ENCODE assay signal across 12 cellular contexts in genomic region chr21:37459575-37459974, GRCh38.
DNase-seq lines count a peak whose midpoint lies in the region; ATAC-seq and TF ChIP-seq lines count a peak whose summit lies in the region.
"Had no signal": no experiment of that assay in that cellular context is flagged by ENCODE, and none has a peak within 500 bp of the region (broad histone marks: within the 10 kb centered on the region; RNA-seq: fewer than 3 reads in every experiment).

No MANE protein-coding gene starts in this region.

- peaks cover 89% of the 10 kb centered on the region for H3K4me1 ChIP-seq in CD4-positive, alpha-beta memory T cell (ENCODE audit: insufficient read depth, low read length)
- H3K4me1 ChIP-seq in Karpas-422 (ENCODE audit: low read length), result peaks cover 77% of the 10 kb centered on the region

- CTCF ChIA-PET in CD4-positive, alpha-beta memory T cell (lab: Charles Lee; ENCODE audit: partially characterized antibody), result no interaction called here

- H3K27me3 ChIP-seq in CD4-positive, alpha-beta memory T cell (ENCODE audit: insufficient read depth, low read length), result no peaks in the 10 kb centered on the region
- H3K27me3 ChIP-seq in Karpas-422 (ENCODE audit: low read length), result no peaks in the 10 kb centered on the region

- H3K4me2 ChIP-seq in Karpas-422 (ENCODE audit: low read depth, low read length, poor library complexity, severe bottlenecking), result peak overlapping the region; percentile 15

- H3K27ac Mint-ChIP-seq in CD4-positive, alpha-beta memory T cell, result peak overlapping the region in 6 of 7 donors; percentile 9 to 74 (median 69)
- H3K27ac Mint-ChIP-seq in naive thymus-derived CD8-positive, alpha-beta T cell, result peak overlapping the region in 9 of 10 donors; percentile 43 to 95 (median 74)

- POLR2A ChIA-PET in CD4-positive, alpha-beta memory T cell (lab: Charles Lee; ENCODE audit: partially characterized antibody), result no interaction called here
- POLR2A ChIA-PET in naive thymus-derived CD8-positive, alpha-beta T cell (lab: Charles Lee), result no interaction called here

- H3K79me2 ChIP-seq in Karpas-422 (ENCODE audit: low read length), result peaks cover 97% of the 10 kb centered on the region

- H3K9me2 ChIP-seq in Karpas-422 (replicated peaks; ENCODE audit: insufficient read depth, low read length), result no peaks in the 10 kb centered on the region

- H3K9me3 ChIP-seq in CD4-positive, alpha-beta memory T cell (ENCODE audit: control insufficient read depth in 1 of 2, low read length in 2 of 2), result no peaks in the 10 kb centered on the region
- H3K9me3 ChIP-seq in Karpas-422 (ENCODE audit: low read length), result no peaks in the 10 kb centered on the region

- no peaks in the 10 kb centered on the region for H3K36me3 ChIP-seq in CD4-positive, alpha-beta memory T cell (ENCODE audit: insufficient read depth, low read length)
- H3K36me3 ChIP-seq in Karpas-422 (ENCODE audit: insufficient read depth, low read length), result no peaks in the 10 kb centered on the region

- no peak for TF ChIP-seq CTCF in cardiac fibroblast (IDR thresholded peaks at IDR 0.05; ENCODE audit: low read depth, low read length)

- H3K4me3 Mint-ChIP-seq in CD4-positive, alpha-beta memory T cell, result peak overlapping the region in 3 of 8 donors; percentile 5 to 53 (median 13)
- peak overlapping the region in 3 of 10 donors; percentile 6 to 61 (median 34) for H3K4me3 Mint-ChIP-seq in naive thymus-derived CD8-positive, alpha-beta T cell

- H3K4me1 Mint-ChIP-seq in CD4-positive, alpha-beta memory T cell, result peaks cover 70 to 92% (median 82%) of the 10 kb centered on the region in 4 donors
- H3K4me1 Mint-ChIP-seq in naive thymus-derived CD8-positive, alpha-beta T cell, result peaks cover 41 to 95% (median 86%) of the 10 kb centered on the region in 4 donors

- no peaks in the 10 kb centered on the region for H3K27me3 Mint-ChIP-seq in CD4-positive, alpha-beta memory T cell
- no peaks in the 10 kb centered on the region for H3K27me3 Mint-ChIP-seq in naive thymus-derived CD8-positive, alpha-beta T cell

- H2AFZ ChIP-seq in Karpas-422 (ENCODE audit: low read length), result no peak overlapping the region

- ATAC-seq in naive thymus-derived CD8-positive, alpha-beta T cell, result no peak
- ATAC-seq in GM19324 (IDR thresholded peaks at IDR 0.05; ENCODE audit: low FRiP score, unreplicated experiment) (no peak), HG03439 (IDR thresholded peaks at IDR 0.05; ENCODE audit: unreplicated experiment) (no peak)
- ATAC-seq: Panc1 had no signal

- DNase-seq in CD4-positive, alpha-beta memory T cell, result no peak
- no peak for DNase-seq in Karpas-422
- peak; percentile 38 to 67 for DNase-seq in cardiac fibroblast (ENCODE audit: low read depth in 2 of 2)
- no peak for DNase-seq in naive thymus-derived CD8-positive, alpha-beta T cell
- DNase-seq in HPDE6-E6E7 (ENCODE audit: extremely low spot score), result no peak
- DNase-seq in NCI-H1417 (lab: John Stamatoyannopoulos, UW), result no peak
- DNase-seq: aorta, NCI-H1092, substantia nigra had no signal

- H3K4me3 ChIP-seq in CD4-positive, alpha-beta memory T cell (ENCODE audit: low read length in 2 of 2), result no peak overlapping the region
- H3K4me3 ChIP-seq in Karpas-422 (ENCODE audit: low read length), result no peak overlapping the region
- no peak overlapping the region for H3K4me3 ChIP-seq in cardiac fibroblast (replicated peaks in 1 of 2; ENCODE audit: low read depth in 2 of 2, low read length in 2 of 2)

- peaks cover 7% of the 10 kb centered on the region for H4K20me1 ChIP-seq in Karpas-422 (ENCODE audit: insufficient read depth, low read depth, low read length)

- H3K36me3 Mint-ChIP-seq in CD4-positive, alpha-beta memory T cell, result peaks cover 4 to 18% of the 10 kb centered on the region in 2 donors
- peaks cover 0 to 14% (median 3%) of the 10 kb centered on the region in 3 donors for H3K36me3 Mint-ChIP-seq in naive thymus-derived CD8-positive, alpha-beta T cell

- H3K9me3 Mint-ChIP-seq in CD4-positive, alpha-beta memory T cell, result peaks cover 0 to 2% (median 0%) of the 10 kb centered on the region in 8 donors
- no peaks in the 10 kb centered on the region for H3K9me3 Mint-ChIP-seq in naive thymus-derived CD8-positive, alpha-beta T cell

- no peak overlapping the region for H3K27ac ChIP-seq in CD4-positive, alpha-beta memory T cell (ENCODE audit: low read depth, low read length)
- no peak overlapping the region for H3K27ac ChIP-seq in Karpas-422 (ENCODE audit: low read length)

- H3K9ac ChIP-seq in Karpas-422 (ENCODE audit: low read length), result no peak overlapping the region

- intact Hi-C loops in CD4-positive, alpha-beta memory T cell (cut with micrococcal nuclease), result no loop called here

Comparison
In these comparisons a context has a peak if more than half of its experiments do, and no peak if none do; other contexts are left out.
1. DNase-seq: peak in cardiac fibroblast (2 of 2); none in CD4-positive, alpha-beta memory T cell (0 of 5), Karpas-422 (single experiment), naive thymus-derived CD8-positive, alpha-beta T cell (0 of 10), HPDE6-E6E7 (single experiment) and NCI-H1417 (0 of 3).